ENCODE assay signal across 8 cellular contexts in genomic region chr1:61079276-61079897, GRCh38. TPM values are rescaled to one million over a fixed set of nuclear protein-coding genes. Genes with fewer than 3 reads are reported as not detected.
DNase-seq lines count a peak whose midpoint lies in the region; ATAC-seq and TF ChIP-seq lines count a peak whose summit lies in the region.

No MANE protein-coding gene starts in this region.

- H3K9ac ChIP-seq in HCT116 (ENCODE audit: low read length) = peak overlapping the region; percentile 15
- no peak overlapping the region for H3K9ac ChIP-seq in endocrine pancreas (ENCODE audit: control insufficient read depth, insufficient read depth, low read length)

- peaks cover 39 to 59% of the 10 kb centered on the region in 2 experiments for H3K4me1 ChIP-seq in HCT116 (ENCODE audit: control insufficient read depth in 1 of 2, insufficient read depth in 2 of 2, low read length in 2 of 2)
- H3K4me1 ChIP-seq in endocrine pancreas (ENCODE audit: control insufficient read depth, insufficient read depth, low read length) = peaks cover 24% of the 10 kb centered on the region

- peak overlapping the region; percentile 92 for H2AFZ ChIP-seq in HCT116 (ENCODE audit: low read depth, low read length, poor library complexity, severe bottlenecking)

- TF ChIP-seq RAD21 in HCT116 (IDR thresholded peaks at IDR 0.05; ENCODE audit: low read depth) = no peak

- H3K27me3 ChIP-seq in HCT116 (ENCODE audit: insufficient read depth, low read length) (no peaks in the 10 kb centered on the region), endocrine pancreas (ENCODE audit: control insufficient read depth, insufficient read depth, low read length) (no peaks in the 10 kb centered on the region)

- POLR2A ChIA-PET in HCT116 (lab: Charles Lee) = no interaction called here

- H3K4me2 ChIP-seq in HCT116 (ENCODE audit: low read length) = peak overlapping the region; percentile 79

- CTCF ChIA-PET in HCT116 (lab: Charles Lee) = interaction anchor here (1.9 kb wide), 1 partner anchor 100 kb away, joined by 8 read pairs; no protein-coding TSS in a partner anchor

- ATAC-seq in HCT116 = no peak
- no peak for ATAC-seq in GM19397 (IDR thresholded peaks at IDR 0.05; ENCODE audit: unreplicated experiment)
- no peak for ATAC-seq in HG03095 (IDR thresholded peaks at IDR 0.05; ENCODE audit: unreplicated experiment)

- H3K36me3 ChIP-seq in HCT116 (ENCODE audit: control insufficient read depth in 1 of 2, insufficient read depth in 2 of 2, low read length in 2 of 2) (no peaks in the 10 kb centered on the region), endocrine pancreas (ENCODE audit: control insufficient read depth, insufficient read depth, low read length) (no peaks in the 10 kb centered on the region)

- H3K4me3 ChIP-seq in HCT116 (replicated peaks in 1 of 2; ENCODE audit: low read depth in 1 of 2, low read length in 2 of 2) = peak overlapping the region; percentile 27 to 61
- H3K4me3 ChIP-seq in endocrine pancreas (ENCODE audit: control insufficient read depth, insufficient read depth, low read length) = peak overlapping the region; percentile 54
- H3K4me3 ChIP-seq in retinal pigment epithelial cell (ENCODE audit: low read length) = peak overlapping the region; percentile 0

- DNase-seq in HCT116 (ENCODE audit: low read depth, low spot score) (no peak), NCI-H748 treated with DMSO at 0.1 percent for 48 hours (lab: John Stamatoyannopoulos, UW) (peak; percentile 69), retinal pigment epithelial cell (ENCODE audit: low read depth) (no peak), NCI-H1930 (lab: John Stamatoyannopoulos, UW) (no peak), SW480 (ENCODE audit: low spot score) (no peak)

- intact Hi-C loops in HCT116 (cut with micrococcal nuclease) = no loop called here

- BruUV-seq in HCT116 (replicated peaks; lab: Mats Ljungman, UMichigan) = no TSS peak

- TF ChIP-seq POLR2A in HCT116 (IDR thresholded peaks at IDR 0.05; ENCODE audit: borderline replicate concordance, extremely low read depth, insufficient read depth, insufficient read length) = no peak

- no peaks in the 10 kb centered on the region for H3K9me2 ChIP-seq in HCT116 (ENCODE audit: insufficient read depth)

- TF ChIP-seq CTCF in HCT116 (IDR thresholded peaks at IDR 0.05 in 2 of 3, conservative IDR thresholded peaks at IDR 0.05 in 1 of 3; ENCODE audit: borderline replicate concordance in 1 of 3, insufficient read depth in 1 of 3, low read depth in 2 of 3, low read length in 2 of 3) = no peak
- no peak for TF ChIP-seq CTCF in retinal pigment epithelial cell (conservative IDR thresholded peaks at IDR 0.05; ENCODE audit: low read depth, low read length)

- H3K79me2 ChIP-seq in HCT116 (ENCODE audit: insufficient read depth, low read length) = peaks cover 8% of the 10 kb centered on the region

- RAD21 ChIA-PET in HCT116 (lab: Charles Lee; ENCODE audit: low non-redundant PET in 1 of 2, low total read pairs in 2 of 2, uncharacterized antibody in 2 of 2, unreplicated experiment in 2 of 2) = no interaction called here

- H4K20me1 ChIP-seq in HCT116 (ENCODE audit: insufficient read depth) = no peaks in the 10 kb centered on the region

- H3K27ac ChIP-seq in HCT116 (ENCODE audit: low read depth, low read length) = peak overlapping the region; percentile 24; the same call in 1 of the 2 replicates

- H3K9me3 ChIP-seq in HCT116 (ENCODE audit: control insufficient read depth in 1 of 2, insufficient read depth in 1 of 2, low read depth in 1 of 2, low read length in 2 of 2) (no peaks in the 10 kb centered on the region), endocrine pancreas (ENCODE audit: control insufficient read depth, low read length) (no peaks in the 10 kb centered on the region)

TF ChIP-seq in HCT116, 20 proteins besides CTCF, POLR2A, EP300 and RAD21:
- TF ChIP-seq EZH2phosphoT487 (IDR thresholded peaks at IDR 0.05; ENCODE audit: borderline replicate concordance) (no peak), FOSL1 (IDR thresholded peaks at IDR 0.05; ENCODE audit: low read depth) (no peak), EGR1 (IDR thresholded peaks at IDR 0.05; ENCODE audit: low read depth) (no peak), ELF1 (IDR thresholded peaks at IDR 0.05; ENCODE audit: borderline replicate concordance, low read depth) (no peak), ATF3 (IDR thresholded peaks at IDR 0.05) (no peak), ZNF274 (IDR thresholded peaks at IDR 0.05; ENCODE audit: low read depth, low read length) (no peak), CBX3 (IDR thresholded peaks at IDR 0.05; ENCODE audit: low read depth) (no peak), SIN3A (IDR thresholded peaks at IDR 0.05; ENCODE audit: low read depth) (no peak), SRF (IDR thresholded peaks at IDR 0.05; ENCODE audit: low read depth) (no peak), CEBPB (IDR thresholded peaks at IDR 0.05; ENCODE audit: low read depth) (no peak), YY1 (IDR thresholded peaks at IDR 0.05; ENCODE audit: extremely low read depth, insufficient replicate concordance, low read depth, low read length) (no peak), ZFX (IDR thresholded peaks at IDR 0.05) (no peak), EZH2 (IDR thresholded peaks at IDR 0.05) (no peak), REST (IDR thresholded peaks at IDR 0.05; ENCODE audit: low read depth) (no peak), POLR2AphosphoS5 (IDR thresholded peaks at IDR 0.05; ENCODE audit: low read depth, low read length) (no peak)
- TF ChIP-seq, protein P1, sequence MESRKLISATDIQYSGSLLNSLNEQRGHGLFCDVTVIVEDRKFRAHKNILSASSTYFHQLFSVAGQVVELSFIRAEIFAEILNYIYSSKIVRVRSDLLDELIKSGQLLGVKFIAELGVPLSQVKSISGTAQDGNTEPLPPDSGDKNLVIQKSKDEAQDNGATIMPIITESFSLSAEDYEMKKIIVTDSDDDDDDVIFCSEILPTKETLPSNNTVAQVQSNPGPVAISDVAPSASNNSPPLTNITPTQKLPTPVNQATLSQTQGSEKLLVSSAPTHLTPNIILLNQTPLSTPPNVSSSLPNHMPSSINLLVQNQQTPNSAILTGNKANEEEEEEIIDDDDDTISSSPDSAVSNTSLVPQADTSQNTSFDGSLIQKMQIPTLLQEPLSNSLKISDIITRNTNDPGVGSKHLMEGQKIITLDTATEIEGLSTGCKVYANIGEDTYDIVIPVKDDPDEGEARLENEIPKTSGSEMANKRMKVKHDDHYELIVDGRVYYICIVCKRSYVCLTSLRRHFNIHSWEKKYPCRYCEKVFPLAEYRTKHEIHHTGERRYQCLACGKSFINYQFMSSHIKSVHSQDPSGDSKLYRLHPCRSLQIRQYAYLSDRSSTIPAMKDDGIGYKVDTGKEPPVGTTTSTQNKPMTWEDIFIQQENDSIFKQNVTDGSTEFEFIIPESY (IDR thresholded peaks at IDR 0.05; ENCODE audit: extremely low read depth, insufficient replicate concordance, low read length) = no peak

RNA-seq across cellular contexts. Expression of gene NFIA, which starts 3.0 kb away (rescaled TPM):
- 17.2 TPM for total RNA-seq in HCT116 (2021; ENCODE audit: unreplicated experiment)
- polyA plus RNA-seq in HCT116 (2012) = 4.1 and 4.3 TPM in 2 replicates

Comparison
In these comparisons a context has a peak if more than half of its experiments do, and no peak if none do; other contexts are left out.
1. H3K4me3 ChIP-seq: peak in every context shown above with its lines; median percentile 54 in endocrine pancreas; 44 in HCT116; 0 in retinal pigment epithelial cell.